8 cellular contexts compared by ENCODE assay signal in genomic region chr2:173571021-173571821, GRCh38.
DNase-seq lines count a peak whose midpoint lies in the region; ATAC-seq and TF ChIP-seq lines count a peak whose summit lies in the region.

No MANE protein-coding gene starts in this region.

- H3K27ac Mint-ChIP-seq in progenitor cell of endocrine pancreas = peak overlapping the region; percentile 9

- H3K4me1 Mint-ChIP-seq in progenitor cell of endocrine pancreas (ENCODE audit: low read depth) = peaks cover 14% of the 10 kb centered on the region

- H3K36me3 Mint-ChIP-seq in progenitor cell of endocrine pancreas (ENCODE audit: insufficient read depth) = no peaks in the 10 kb centered on the region

- H3K4me3 ChIP-seq in epithelial cell of esophagus (ENCODE audit: low read length) = no peak overlapping the region

- TF ChIP-seq CTCF in epithelial cell of esophagus (IDR thresholded peaks at IDR 0.05; ENCODE audit: insufficient read depth, low read depth, low read length, missing control alignments) = peak; percentile 35
- TF ChIP-seq CTCF in progenitor cell of endocrine pancreas (IDR thresholded peaks at IDR 0.05; ENCODE audit: unreplicated experiment) = peak; percentile 43

- no peak for ATAC-seq in HG02588 (IDR thresholded peaks at IDR 0.05; ENCODE audit: unreplicated experiment)
- ATAC-seq in HG02938 (IDR thresholded peaks at IDR 0.05; ENCODE audit: unreplicated experiment) = no peak

- peaks cover 5% of the 10 kb centered on the region for H3K9me3 Mint-ChIP-seq in progenitor cell of endocrine pancreas (ENCODE audit: low read depth)

- H3K4me3 Mint-ChIP-seq in progenitor cell of endocrine pancreas (ENCODE audit: low read depth) = peak overlapping the region; percentile 31

- peak; percentile 65 for DNase-seq in ACHN
- peak; percentile 33 for DNase-seq in H4 (ENCODE audit: low spot score)
- peak; percentile 55 for DNase-seq in NCI-H69 (lab: John Stamatoyannopoulos, UW)
- peak; percentile 72 for DNase-seq in epithelial cell of esophagus (ENCODE audit: low read depth)
- DNase-seq in progenitor cell of endocrine pancreas (ENCODE audit: low spot score, unreplicated experiment) = no peak
- no peak for DNase-seq in NCI-H187 treated with DMSO at 0.1 percent for 48 hours (lab: John Stamatoyannopoulos, UW)

- peaks cover 2% of the 10 kb centered on the region for H3K27me3 Mint-ChIP-seq in progenitor cell of endocrine pancreas

- in situ Hi-C loops in ACHN (cut with HindIII; ENCODE audit: low pct_ligation_motif_present, low pct_unique_long_range_greater_than_20kb, low sequenced_read_pairs) = no loop called here

Comparison
In these comparisons a context has a peak if more than half of its experiments do, and no peak if none do; other contexts are left out.
1. DNase-seq: peak in ACHN (single experiment), H4 (single experiment), NCI-H69 (single experiment) and epithelial cell of esophagus (single experiment); none in progenitor cell of endocrine pancreas (single experiment) and NCI-H187 treated with DMSO at 0.1 percent for 48 hours (single experiment).